ENCODE assay signal across 19 cellular contexts in the genomic region with DNA sequence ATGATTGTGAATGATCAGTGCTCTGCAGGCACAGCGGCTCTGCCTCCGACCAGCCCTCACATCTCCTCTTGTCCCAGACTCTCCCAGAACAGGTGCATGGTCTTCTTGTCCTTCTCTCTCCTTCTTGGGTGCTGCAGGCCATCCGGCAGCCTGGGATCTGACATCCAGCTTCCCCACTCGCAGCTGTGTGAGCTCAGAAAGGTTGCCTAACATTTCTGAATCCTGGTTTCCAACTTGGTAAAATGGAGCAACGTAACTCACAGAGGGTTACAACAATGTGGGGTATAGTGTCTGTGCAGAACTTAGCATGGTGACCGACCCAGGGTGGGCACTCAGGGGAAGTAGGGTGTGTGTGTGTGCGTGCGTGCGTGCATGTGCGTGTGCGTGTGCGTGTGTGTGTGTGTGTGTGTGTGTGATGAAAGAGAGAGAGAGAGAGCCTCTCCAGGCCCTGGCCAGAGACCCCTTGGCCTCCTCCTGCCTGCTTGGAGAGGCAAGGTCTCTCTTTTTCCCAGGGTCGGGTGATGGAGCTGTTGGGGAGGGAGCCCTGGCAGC.
"Had no signal": no experiment of that assay in that cellular context is flagged by ENCODE, and none has a peak within 500 bp of the region (broad histone marks: within the 10 kb centered on the region; RNA-seq: fewer than 3 reads in every experiment).

No MANE protein-coding gene starts in this region.

- H3K9me3 ChIP-seq: body of pancreas, colonic mucosa, left ventricle myocardium inferior, right lobe of liver, thoracic aorta, uterus had no signal

- H3K4me1 ChIP-seq: uterus had no signal

- H3K4me3 Mint-ChIP-seq: activated T-cell treated with anti-CD3 and anti-CD28 coated beads, Interleukin-2, amount 50 U/mL, for 24 hours; nephron progenitor cell; T-cell had no signal

- H3K36me3 Mint-ChIP-seq: activated naive CD4-positive, alpha-beta T cell treated with anti-CD3 and anti-CD28 coated beads, Interleukin-2, amount 50 U/mL, for 72 hours; T-cell had no signal

- DNase-seq: activated CD4-positive, alpha-beta T cell treated with anti-CD3 and anti-CD28 coated beads for 1 hour; activated CD4-positive, alpha-beta T cell treated with anti-CD3 and anti-CD28 coated beads, Interleukin-2, amount 50 U/mL, for 4 hours; activated effector memory CD4-positive, alpha-beta T cell treated with anti-CD3 and anti-CD28 coated beads, Interleukin-2, amount 50 U/mL, for 16 hours; activated T-cell treated with anti-CD3 and anti-CD28 coated beads, Interleukin-2, amount 50 U/mL, for 24 hours; amygdala; caudate nucleus; colonic mucosa; left ventricle myocardium inferior; mesenchymal stem cell; nephron progenitor cell; T-cell; T1000; uterus had no signal

- H3K36me3 ChIP-seq: colonic mucosa, left ventricle myocardium inferior, right lobe of liver, thoracic aorta, uterus had no signal

- H3K27ac ChIP-seq: colonic mucosa, hepatocyte, left ventricle myocardium inferior, thoracic aorta, uterus had no signal

- H3K27ac Mint-ChIP-seq: activated naive CD4-positive, alpha-beta T cell treated with anti-CD3 and anti-CD28 coated beads, Interleukin-2, amount 50 U/mL, for 72 hours; activated T-cell treated with anti-CD3 and anti-CD28 coated beads, Interleukin-2, amount 50 U/mL, for 24 hours; nephron progenitor cell had no signal

- H3K4me3 ChIP-seq: body of pancreas, colonic mucosa, hepatocyte, left ventricle myocardium inferior, smooth muscle cell, thoracic aorta, uterus had no signal

- H3K27me3 ChIP-seq: body of pancreas, colonic mucosa, hepatocyte, right lobe of liver, uterus had no signal
